In genomic region chr12:113154351-113154973, GRCh38 we compare ENCODE assay signal across 8 cellular contexts.
A peak's percentile ranks its signal among the peaks of the same experiment; 100 is the strongest.
DNase-seq lines count a peak whose midpoint lies in the region; ATAC-seq and TF ChIP-seq lines count a peak whose summit lies in the region.

No MANE protein-coding gene starts in this region.

- peak overlapping the region; percentile 81 for H3K4me3 Mint-ChIP-seq in T-helper 2 cell treated with Interferon-gamma antibody and Interleukin-4, amounts not matched to agents 5 μg/mL and 100 μg/mL, for 36 hours
- peak overlapping the region; percentile 75 for H3K4me3 Mint-ChIP-seq in stimulated activated effector memory CD8-positive, alpha-beta T cell treated with anti-CD3 and anti-CD28 coated beads, Interleukin-12 subunit alpha, Interleukin-12 subunit beta, amount 100 ng/mL, for 72 hours

- peaks cover 15% of the 10 kb centered on the region for H3K36me3 Mint-ChIP-seq in T-helper 2 cell treated with Interferon-gamma antibody and Interleukin-4, amounts not matched to agents 5 μg/mL and 100 μg/mL, for 36 hours (ENCODE audit: low read depth)
- peaks cover 28% of the 10 kb centered on the region for H3K36me3 Mint-ChIP-seq in stimulated activated effector memory CD8-positive, alpha-beta T cell treated with anti-CD3 and anti-CD28 coated beads, Interleukin-12 subunit alpha, Interleukin-12 subunit beta, amount 100 ng/mL, for 72 hours

- peak; percentile 23 for ATAC-seq in stimulated activated effector memory CD8-positive, alpha-beta T cell treated with anti-CD3 and anti-CD28 coated beads, Interleukin-12 subunit alpha, Interleukin-12 subunit beta, amount 100 ng/mL, for 72 hours
- ATAC-seq in GM21576 (IDR thresholded peaks at IDR 0.05; ENCODE audit: unreplicated experiment): no peak
- no peak for ATAC-seq in GM18867 (IDR thresholded peaks at IDR 0.05; ENCODE audit: unreplicated experiment)

- H3K9me3 Mint-ChIP-seq in T-helper 2 cell treated with Interferon-gamma antibody and Interleukin-4, amounts not matched to agents 5 μg/mL and 100 μg/mL, for 36 hours: no peaks in the 10 kb centered on the region
- no peaks in the 10 kb centered on the region for H3K9me3 Mint-ChIP-seq in stimulated activated effector memory CD8-positive, alpha-beta T cell treated with anti-CD3 and anti-CD28 coated beads, Interleukin-12 subunit alpha, Interleukin-12 subunit beta, amount 100 ng/mL, for 72 hours

- DNase-seq in activated CD4-positive, alpha-beta T cell treated with anti-CD3 and anti-CD28 coated beads for 48 hours: peak; percentile 46
- no peak for DNase-seq in activated CD4-positive, alpha-beta T cell treated with anti-CD3 and anti-CD28 coated beads, Interleukin-2, amount 50 U/mL, for 4 hours
- peak; percentile 12 for DNase-seq in T-helper 2 cell treated with Interferon-gamma antibody and Interleukin-4, amounts not matched to agents 5 μg/mL and 100 μg/mL, for 36 hours (ENCODE audit: low spot score)
- DNase-seq in foreskin fibroblast (peak; percentile 34 to 69), HuH-7 (ENCODE audit: low spot score) (no peak)
- DNase-seq in stimulated activated effector memory CD8-positive, alpha-beta T cell treated with anti-CD3 and anti-CD28 coated beads, Interleukin-12 subunit alpha, Interleukin-12 subunit beta, amount 100 ng/mL, for 72 hours (ENCODE audit: low spot score in 2 of 2): peak in 1 of 2 donors; percentile 58

- H3K27me3 Mint-ChIP-seq in T-helper 2 cell treated with Interferon-gamma antibody and Interleukin-4, amounts not matched to agents 5 μg/mL and 100 μg/mL, for 36 hours (ENCODE audit: low read depth): peaks cover 20% of the 10 kb centered on the region

- peak overlapping the region; percentile 15 to 26 for H3K4me3 ChIP-seq in foreskin fibroblast (ENCODE audit: low read depth in 1 of 2, low read length in 2 of 2)

- H3K4me1 Mint-ChIP-seq in T-helper 2 cell treated with Interferon-gamma antibody and Interleukin-4, amounts not matched to agents 5 μg/mL and 100 μg/mL, for 36 hours (ENCODE audit: low read depth): peaks cover 13% of the 10 kb centered on the region
- peaks cover 28% of the 10 kb centered on the region for H3K4me1 Mint-ChIP-seq in stimulated activated effector memory CD8-positive, alpha-beta T cell treated with anti-CD3 and anti-CD28 coated beads, Interleukin-12 subunit alpha, Interleukin-12 subunit beta, amount 100 ng/mL, for 72 hours

- H3K27ac Mint-ChIP-seq in T-helper 2 cell treated with Interferon-gamma antibody and Interleukin-4, amounts not matched to agents 5 μg/mL and 100 μg/mL, for 36 hours: no peak overlapping the region
- H3K27ac Mint-ChIP-seq in stimulated activated effector memory CD8-positive, alpha-beta T cell treated with anti-CD3 and anti-CD28 coated beads, Interleukin-12 subunit alpha, Interleukin-12 subunit beta, amount 100 ng/mL, for 72 hours: no peak overlapping the region

- no peak for TF ChIP-seq CTCF in foreskin fibroblast (IDR thresholded peaks at IDR 0.05; ENCODE audit: low read depth, low read length)

Comparison
In these comparisons a context has a peak if more than half of its experiments do, and no peak if none do; other contexts are left out.
1. DNase-seq: peak in activated CD4-positive, alpha-beta T cell treated with anti-CD3 and anti-CD28 coated beads for 48 hours (single experiment), T-helper 2 cell treated with Interferon-gamma antibody and Interleukin-4, amounts not matched to agents 5 μg/mL and 100 μg/mL, for 36 hours (single experiment) and foreskin fibroblast (2 of 2); none in activated CD4-positive, alpha-beta T cell treated with anti-CD3 and anti-CD28 coated beads, Interleukin-2, amount 50 U/mL, for 4 hours (0 of 2) and HuH-7 (single experiment).